13 cellular contexts compared by ENCODE assay signal in the genomic region with DNA sequence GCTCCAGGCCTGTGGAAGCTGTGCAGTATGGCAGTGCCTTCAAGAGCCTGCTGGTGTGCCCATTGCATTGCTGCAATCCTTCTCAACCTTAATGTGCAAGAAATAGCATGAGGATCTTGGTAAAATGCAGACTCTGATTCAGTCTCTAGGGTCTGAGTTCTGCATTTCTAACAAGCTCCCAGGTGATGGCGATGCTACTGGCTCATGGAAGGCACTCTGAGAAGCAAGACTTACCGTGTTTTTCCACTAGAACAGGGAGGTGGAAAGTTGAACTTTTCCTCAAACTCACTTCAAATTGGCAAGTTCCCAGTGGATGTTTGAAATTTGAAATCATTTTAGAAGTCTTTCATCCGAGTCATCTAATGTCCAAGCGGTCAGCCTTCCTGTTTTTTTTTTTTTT. TPM values are rescaled to one million over a fixed set of nuclear protein-coding genes. Genes with fewer than 3 reads are reported as not detected.
DNase-seq lines count a peak whose midpoint lies in the region; ATAC-seq and TF ChIP-seq lines count a peak whose summit lies in the region.
"Had no signal": no experiment of that assay in that cellular context is flagged by ENCODE, and none has a peak within 500 bp of the region (broad histone marks: within the 10 kb centered on the region; RNA-seq: fewer than 3 reads in every experiment).

No MANE protein-coding gene starts in this region.

- H3K4me3 ChIP-seq in BE2C (ENCODE audit: low read depth, low read length) (no peak overlapping the region), fibroblast of pulmonary artery (replicated peaks; ENCODE audit: low read depth, low read length) (no peak overlapping the region)
- H3K4me3 ChIP-seq: vagina had no signal

- TF ChIP-seq CTCF in BE2C (IDR thresholded peaks at IDR 0.05; ENCODE audit: low read depth, low read length) (peak; percentile 31; the same call in 1 of the 2 replicates), HFFc6 (IDR thresholded peaks at IDR 0.05) (peak; percentile 29; the same call in 1 of the 2 replicates), fibroblast of pulmonary artery (IDR thresholded peaks at IDR 0.05; ENCODE audit: low read length, missing control alignments) (peak; percentile 28)

- H3K27me3 ChIP-seq in BE2C = no peaks in the 10 kb centered on the region
- H3K27me3 ChIP-seq: vagina had no signal

- H3K9me3 Mint-ChIP-seq in HFFc6 = no peaks in the 10 kb centered on the region
- H3K9me3 Mint-ChIP-seq: activated CD4-positive, alpha-beta T cell treated with anti-CD3 and anti-CD28 coated beads, Interleukin-2, amount 10 ng/mL, durations not matched to agents 7 days and 5 days had no signal

- peaks cover 4% of the 10 kb centered on the region; the same call in 1 of the 2 replicates for H3K4me1 ChIP-seq in BE2C

- no peak for DNase-seq in BE2C
- DNase-seq in HFFc6 = peak; percentile 29
- no peak for DNase-seq in T-helper 17 cell
- DNase-seq in fibroblast of pulmonary artery (ENCODE audit: low read depth) = peak; percentile 47
- no peak for DNase-seq in SHP77 (lab: John Stamatoyannopoulos, UW)
- no peak for DNase-seq in MV-4-11 (lab: John Stamatoyannopoulos, UW)
- DNase-seq in NCI-H146 treated with DMSO at 0.1 percent for 48 hours (lab: John Stamatoyannopoulos, UW; ENCODE audit: unreplicated experiment) = no peak
- DNase-seq: activated CD4-positive, alpha-beta T cell treated with anti-CD3 and anti-CD28 coated beads, Interleukin-2, amount 10 ng/mL, durations not matched to agents 7 days and 5 days; activated effector memory CD4-positive, alpha-beta T cell treated with anti-CD3 and anti-CD28 coated beads, Interleukin-2, amount 50 U/mL, for 16 hours; cerebellar nuclear complex; left cardiac atrium had no signal

- H3K36me3 Mint-ChIP-seq in HFFc6 (ENCODE audit: low read depth) (no peaks in the 10 kb centered on the region), T-helper 17 cell (ENCODE audit: low read depth) (peaks cover 2% of the 10 kb centered on the region)

- H3K4me3 Mint-ChIP-seq in HFFc6 (no peak overlapping the region), T-helper 17 cell (no peak overlapping the region)
- H3K4me3 Mint-ChIP-seq: activated CD4-positive, alpha-beta T cell treated with anti-CD3 and anti-CD28 coated beads, Interleukin-2, amount 10 ng/mL, durations not matched to agents 7 days and 5 days had no signal

- no peak for ATAC-seq in T-helper 17 cell
- ATAC-seq in esophagus mucosa = no peak
- ATAC-seq: left cardiac atrium had no signal

- H3K9me3 ChIP-seq in BE2C (no peaks in the 10 kb centered on the region), T-helper 17 cell (ENCODE audit: control insufficient read depth, low read length, poor library complexity, severe bottlenecking) (no peaks in the 10 kb centered on the region)
- H3K9me3 ChIP-seq: vagina had no signal

- peaks cover 20% of the 10 kb centered on the region for H3K4me1 Mint-ChIP-seq in HFFc6 (ENCODE audit: low read depth)
- H3K4me1 Mint-ChIP-seq in T-helper 17 cell = peaks cover 2% of the 10 kb centered on the region

- peaks cover 6% of the 10 kb centered on the region for H3K27me3 Mint-ChIP-seq in HFFc6 (ENCODE audit: insufficient read depth)
- peaks cover 36% of the 10 kb centered on the region for H3K27me3 Mint-ChIP-seq in T-helper 17 cell

- no peaks in the 10 kb centered on the region for H3K36me3 ChIP-seq in BE2C
- H3K36me3 ChIP-seq: vagina had no signal

- H3K27ac Mint-ChIP-seq in HFFc6 (no peak overlapping the region), T-helper 17 cell (peak overlapping the region; percentile 14)
- H3K27ac Mint-ChIP-seq: activated CD4-positive, alpha-beta T cell treated with anti-CD3 and anti-CD28 coated beads, Interleukin-2, amount 10 ng/mL, durations not matched to agents 7 days and 5 days had no signal

RNA-seq across cellular contexts. Expression of a gene that starts 55.5 kb away (rescaled TPM):
- polyA plus RNA-seq in BE2C (2012; ENCODE audit: insufficient read depth, insufficient read length, low read depth) = not detected
- not detected for total RNA-seq in HFFc6 (2021; fragmentation: NEBNext Ultra II Directional; extraction: Animal tissue kit (Norgen Biotek cat#: 25700))
- total RNA-seq in T-helper 17 cell (not detected), esophagus mucosa (not detected)
- total RNA-seq: activated CD4-positive, alpha-beta T cell treated with anti-CD3 and anti-CD28 coated beads, Interleukin-2, amount 10 ng/mL, durations not matched to agents 7 days and 5 days; vagina had no signal

Comparison
In these comparisons a context has a peak if more than half of its experiments do, and no peak if none do; other contexts are left out.
1. DNase-seq: peak in HFFc6 (single experiment) and fibroblast of pulmonary artery (single experiment); none in BE2C (single experiment), T-helper 17 cell (0 of 3), SHP77 (0 of 2), MV-4-11 (single experiment) and NCI-H146 treated with DMSO at 0.1 percent for 48 hours (single experiment).
2. Peak in every context shown above with its lines, with median percentiles within 50 percentile points of each other: CTCF ChIP-seq.